21 cellular contexts compared by ENCODE assay signal in genomic region chr2:222878284-222878876, GRCh38. TPM values are rescaled to one million over a fixed set of nuclear protein-coding genes. Genes with fewer than 3 reads are reported as not detected.
DNase-seq lines count a peak whose midpoint lies in the region; ATAC-seq, FAIRE-seq and TF ChIP-seq lines count a peak whose summit lies in the region.
"Had no signal": no experiment of that assay in that cellular context is flagged by ENCODE, and none has a peak within 500 bp of the region (broad histone marks: within the 10 kb centered on the region; RNA-seq: fewer than 3 reads in every experiment).

No MANE protein-coding gene starts in this region.

- peaks cover 8% of the 10 kb centered on the region for H3K9me1 ChIP-seq in keratinocyte (ENCODE audit: control insufficient read depth, extremely low read depth, insufficient read depth, low read length)

- peaks cover 99% of the 10 kb centered on the region for H3K79me2 ChIP-seq in HCT116 (ENCODE audit: insufficient read depth, low read length)
- peaks cover 97% of the 10 kb centered on the region for H3K79me2 ChIP-seq in keratinocyte (ENCODE audit: control insufficient read depth, insufficient read depth, low read length)

- TF ChIP-seq POLR2A in HCT116 (IDR thresholded peaks at IDR 0.05; ENCODE audit: borderline replicate concordance, extremely low read depth, insufficient read depth, insufficient read length) = no peak

- H3K36me3 ChIP-seq in HCT116 (ENCODE audit: control insufficient read depth in 1 of 2, insufficient read depth in 2 of 2, low read length in 2 of 2) (no peaks in the 10 kb centered on the region), SJCRH30 (peaks cover 4% of the 10 kb centered on the region; the same call in 1 of the 2 replicates), keratinocyte (ENCODE audit: control insufficient read depth in 2 of 2, extremely low read depth in 1 of 2, insufficient read depth in 2 of 2, low read length in 2 of 2) (no peaks in the 10 kb centered on the region), psoas muscle (ENCODE audit: insufficient read depth in 1 of 2, low read depth in 1 of 2) (no peaks in the 10 kb centered on the region)
- H3K36me3 ChIP-seq: thoracic aorta had no signal

- RAD21 ChIA-PET in HCT116 (lab: Charles Lee; ENCODE audit: low non-redundant PET in 1 of 2, low total read pairs in 2 of 2, uncharacterized antibody in 2 of 2, unreplicated experiment in 2 of 2) = no interaction called here

- H2AFZ ChIP-seq in HCT116 (ENCODE audit: low read depth, low read length, poor library complexity, severe bottlenecking) = no peak overlapping the region
- no peak overlapping the region for H2AFZ ChIP-seq in keratinocyte (ENCODE audit: control insufficient read depth, low read length)

- H3K9ac ChIP-seq in HCT116 (ENCODE audit: low read length) (no peak overlapping the region), keratinocyte (ENCODE audit: control insufficient read depth, extremely low read depth, insufficient read depth, low read length) (no peak overlapping the region)
- H3K9ac ChIP-seq: BLaER1 had no signal

- no peaks in the 10 kb centered on the region for H3K9me3 ChIP-seq in HCT116 (ENCODE audit: control insufficient read depth in 1 of 2, insufficient read depth in 1 of 2, low read depth in 1 of 2, low read length in 2 of 2)
- H3K9me3 ChIP-seq in SJCRH30 (replicated peaks) = 0 out of 2 replicates have a peak, but pooled peaks cover 3% of the 10 kb centered on the region
- H3K9me3 ChIP-seq in keratinocyte (ENCODE audit: control insufficient read depth, low read depth, low read length) = no peaks in the 10 kb centered on the region
- no peaks in the 10 kb centered on the region for H3K9me3 ChIP-seq in psoas muscle
- H3K9me3 ChIP-seq: thoracic aorta had no signal

- CTCF ChIA-PET in HCT116 (lab: Charles Lee) = no interaction called here

- dilution Hi-C loops in keratinocyte (cut with MboI; ENCODE audit: extremely low pct_ligation_motif_present, low sequenced_read_pairs) = no loop called here

- no TSS peak for BruUV-seq in HCT116 (replicated peaks; lab: Mats Ljungman, UMichigan)

- intact Hi-C loops in HCT116 (cut with micrococcal nuclease) (no loop called here), psoas muscle (cut with DNase I) (no loop called here)

- 0 out of 2 replicates have a peak, but pooled peaks have one; percentile 25 for ATAC-seq in HCT116
- ATAC-seq in psoas muscle = no peak
- ATAC-seq in HG03442 (IDR thresholded peaks at IDR 0.05; ENCODE audit: unreplicated experiment) = no peak
- ATAC-seq: activated CD8-positive, alpha-beta memory T cell treated with anti-CD3 and anti-CD28 coated beads, Interleukin-2, amount 10 ng/mL, durations not matched to agents 7 days and 5 days had no signal

- H3K4me1 ChIP-seq in HCT116 (ENCODE audit: control insufficient read depth in 1 of 2, insufficient read depth in 2 of 2, low read length in 2 of 2) (peaks cover 29 to 42% of the 10 kb centered on the region in 2 experiments), SJCRH30 (peaks cover 20% of the 10 kb centered on the region), keratinocyte (ENCODE audit: control insufficient read depth, extremely low read depth, insufficient read depth, low read length) (peaks cover 47% of the 10 kb centered on the region), psoas muscle (peaks cover 68% of the 10 kb centered on the region)
- H3K4me1 ChIP-seq: BLaER1 had no signal

- no peak for FAIRE-seq in keratinocyte (lab: Jason Lieb, UNC)
- FAIRE-seq: GM19239 had no signal

- H4K20me1 ChIP-seq in HCT116 (ENCODE audit: insufficient read depth) = peaks cover 35% of the 10 kb centered on the region; the same call in 1 of the 2 replicates
- H4K20me1 ChIP-seq in keratinocyte (ENCODE audit: control insufficient read depth, extremely low read depth, insufficient read depth, low read length) = peaks cover 46% of the 10 kb centered on the region

- TF ChIP-seq RAD21 in HCT116 (IDR thresholded peaks at IDR 0.05; ENCODE audit: low read depth) = no peak

- WGBS in psoas muscle, 3 donors = 85 to 96% (median 88%) methylated on average over 5 of the region's 5 CpGs

- H3K4me3 ChIP-seq in HCT116 (replicated peaks in 1 of 2; ENCODE audit: low read depth in 1 of 2, low read length in 2 of 2) = no peak overlapping the region
- H3K4me3 ChIP-seq in SJCRH30 = no peak overlapping the region
- no peak overlapping the region for H3K4me3 ChIP-seq in keratinocyte (ENCODE audit: control insufficient read depth in 2 of 3, extremely low read depth in 1 of 3, insufficient read depth in 2 of 3, low read depth in 1 of 3, low read length in 3 of 3)
- H3K4me3 ChIP-seq in psoas muscle = no peak overlapping the region
- H3K4me3 ChIP-seq: BLaER1, coronary artery, thoracic aorta had no signal

- H3K27me3 ChIP-seq in HCT116 (ENCODE audit: insufficient read depth, low read length) = no peaks in the 10 kb centered on the region
- no peaks in the 10 kb centered on the region for H3K27me3 ChIP-seq in SJCRH30
- H3K27me3 ChIP-seq in keratinocyte (ENCODE audit: control insufficient read depth, extremely low read depth, insufficient read depth, low read length) = no peaks in the 10 kb centered on the region
- H3K27me3 ChIP-seq in psoas muscle (ENCODE audit: insufficient read depth in 3 of 3, low read length in 2 of 3) = no peaks in the 10 kb centered on the region
- H3K27me3 ChIP-seq: BLaER1 had no signal

- TF ChIP-seq CTCF in HCT116 (IDR thresholded peaks at IDR 0.05 in 2 of 3, conservative IDR thresholded peaks at IDR 0.05 in 1 of 3; ENCODE audit: borderline replicate concordance in 1 of 3, insufficient read depth in 1 of 3, low read depth in 2 of 3, low read length in 2 of 3) (no peak), keratinocyte (optimal IDR thresholded peaks at IDR 0.05 in 1 of 3, IDR thresholded peaks at IDR 0.05 in 1 of 3, conservative IDR thresholded peaks at IDR 0.05 in 1 of 3; ENCODE audit: extremely low read depth in 1 of 3, insufficient read depth in 2 of 3, low read length in 3 of 3) (no peak), psoas muscle (IDR thresholded peaks at IDR 0.05) (no peak), GM10266 (IDR thresholded peaks at IDR 0.05; ENCODE audit: control insufficient read depth, insufficient read depth, low read depth, missing control alignments) (no peak)

- H3K27ac ChIP-seq in HCT116 (ENCODE audit: low read depth, low read length) (no peak overlapping the region), SJCRH30 (peak overlapping the region; percentile 37), keratinocyte (ENCODE audit: control insufficient read depth, insufficient read depth, low read length) (peak overlapping the region; percentile 80), psoas muscle (peak overlapping the region; percentile 58)
- H3K27ac ChIP-seq: BLaER1, coronary artery, thoracic aorta had no signal

- peak overlapping the region; percentile 62 for H3K4me2 ChIP-seq in HCT116 (ENCODE audit: low read length)
- H3K4me2 ChIP-seq in keratinocyte (ENCODE audit: control insufficient read depth, extremely low read depth, insufficient read depth, low read depth, low read length) = peak overlapping the region; percentile 52
- H3K4me2 ChIP-seq: BLaER1 had no signal

- no peaks in the 10 kb centered on the region for H3K9me2 ChIP-seq in HCT116 (ENCODE audit: insufficient read depth)

- POLR2A ChIA-PET in HCT116 (lab: Charles Lee) = interaction anchor here (0.9 kb wide), 1 partner anchor 16 kb away, joined by 3 read pairs; no protein-coding TSS in a partner anchor

- no peak for DNase-seq in HCT116 (ENCODE audit: low read depth, low spot score)
- DNase-seq in SJCRH30 = peak in 1 of 2 experiments; percentile 42
- no peak for DNase-seq in keratinocyte (ENCODE audit: low read depth, low spot score)
- DNase-seq in psoas muscle = no peak
- DNase-seq in NOMO-1 treated with dmso at 0.1 percent for 144 hours (lab: John Stamatoyannopoulos, UW; ENCODE audit: unreplicated experiment) = no peak
- no peak for DNase-seq in GM10266 (ENCODE audit: extremely low spot score)
- DNase-seq: activated CD4-positive, CD25-positive, alpha-beta regulatory T cell treated with anti-CD3 and anti-CD28 coated beads, Interleukin-2, amount 50 U/mL, for 72 hours; activated CD8-positive, alpha-beta memory T cell treated with anti-CD3 and anti-CD28 coated beads, Interleukin-2, amount 10 ng/mL, durations not matched to agents 7 days and 5 days; activated gamma-delta T cell; aorta; DND-41; glutamatergic neuron; NCI-H1092; nucleus accumbens; Right ventricle myocardium superior; stimulated activated CD4-positive, alpha-beta T cell treated with anti-CD3 and anti-CD28 coated beads, Interleukin-4, amount 100 ng/mL, for 4 hours had no signal

TF ChIP-seq in HCT116, 20 proteins besides CTCF, POLR2A, EP300 and RAD21:
- TF ChIP-seq ZNF274 (IDR thresholded peaks at IDR 0.05; ENCODE audit: low read depth, low read length) (no peak), ELF1 (IDR thresholded peaks at IDR 0.05; ENCODE audit: borderline replicate concordance, low read depth) (no peak), SIN3A (IDR thresholded peaks at IDR 0.05; ENCODE audit: low read depth) (no peak), SRF (IDR thresholded peaks at IDR 0.05; ENCODE audit: low read depth) (no peak), CBX3 (IDR thresholded peaks at IDR 0.05; ENCODE audit: low read depth) (no peak)

RNA-seq across cellular contexts. Expression of gene ACSL3, which starts 17.5 kb away (rescaled TPM):
- 142 TPM for total RNA-seq in HCT116 (2021; ENCODE audit: unreplicated experiment)
- 49.5 and 66.8 TPM in 2 replicates for polyA plus RNA-seq in HCT116 (2012)
- total RNA-seq in SJCRH30 (2014; rRNA removed; shearing (Covaris generic)) = 140 and 168 TPM in 2 replicates
- polyA plus RNA-seq in keratinocyte = 102 to 197 TPM (median 180 TPM) in 3 replicates
- polyA plus RNA-seq in keratinocyte (2011; ENCODE audit: low read depth) = 545 TPM
- polyA plus RNA-seq in keratinocyte (2011; cell fraction: cytosol; rRNA removed) = 46.9 and 122 TPM in 2 replicates
- 224 and 250 TPM in 2 replicates for polyA plus RNA-seq in keratinocyte (2011; cell fraction: nucleus; rRNA removed)
- 109 and 122 TPM in 2 replicates for polyA plus RNA-seq in keratinocyte (2012; ENCODE audit: low replicate concordance)
- polyA minus RNA-seq in keratinocyte = 157 to 338 TPM (median 294 TPM) in 3 replicates
- polyA minus RNA-seq in keratinocyte (2011; cell fraction: cytosol; rRNA and poly(A)+ RNA removed) = 91.5 TPM
- polyA minus RNA-seq in keratinocyte (2011; cell fraction: nucleus; rRNA and poly(A)+ RNA removed) = 249 and 497 TPM in 2 replicates
- total RNA-seq in psoas muscle = 100 to 1,000 TPM in 1 of 4 donors, 10 to 100 TPM in 3; 25.3 to 136 (median 46.4) TPM
- polyA plus RNA-seq in psoas muscle = 10 to 100 TPM; 13.5 to 33.4 (median 21.9) TPM
